Comparison of ENCODE assay signal across 27 cellular contexts in genomic region chr18:74419761-74420160, GRCh38. TPM values are rescaled to one million over a fixed set of nuclear protein-coding genes. Genes with fewer than 3 reads are reported as not detected.
"Had no signal": no experiment of that assay in that cellular context is flagged by ENCODE, and none has a peak within 500 bp of the region (broad histone marks: within the 10 kb centered on the region; RNA-seq: fewer than 3 reads in every experiment).

No MANE protein-coding gene starts in this region.

- DNase-seq: activated CD4-positive, alpha-beta memory T cell treated with anti-CD3 and anti-CD28 coated beads for 36 hours; activated CD4-positive, alpha-beta T cell treated with anti-CD3 and anti-CD28 coated beads, Interleukin-2, amount 10 ng/mL, durations not matched to agents 7 days and 5 days; activated CD4-positive, CD25-positive, alpha-beta regulatory T cell; activated CD8-positive, alpha-beta memory T cell treated with anti-CD3 and anti-CD28 coated beads for 24 hours; activated gamma-delta T cell; activated naive CD4-positive, alpha-beta T cell treated with anti-CD3 and anti-CD28 coated beads for 36 hours; activated T-cell treated with anti-CD3 and anti-CD28 coated beads, Interleukin-2, amount 50 U/mL, for 4 hours; KG1; NCI-H1048; NCI-H146; NCI-H187 treated with DMSO at 0.1 percent for 48 hours; NCI-H2081 treated with DMSO at 0.1 percent for 48 hours; NCI-H345; NCI-H510A; RPMI8226; SJCRH30; SK-N-SH; T-helper 1 cell had no signal

- H3K27ac Mint-ChIP-seq: activated CD4-positive, alpha-beta memory T cell treated with anti-CD3 and anti-CD28 coated beads for 36 hours; activated CD4-positive, alpha-beta T cell treated with anti-CD3 and anti-CD28 coated beads, Interleukin-2, amount 10 ng/mL, durations not matched to agents 7 days and 5 days; activated naive CD4-positive, alpha-beta T cell treated with anti-CD3 and anti-CD28 coated beads for 36 hours; activated naive CD8-positive, alpha-beta T cell had no signal

- H3K9me3 Mint-ChIP-seq: activated CD4-positive, alpha-beta memory T cell treated with anti-CD3 and anti-CD28 coated beads for 36 hours; activated naive CD4-positive, alpha-beta T cell treated with anti-CD3 and anti-CD28 coated beads for 36 hours; activated T-cell treated with anti-CD3 and anti-CD28 coated beads, Interleukin-2, amount 50 U/mL, for 4 hours; central memory CD8-positive, alpha-beta T cell had no signal

- H3K9ac ChIP-seq: SK-N-SH had no signal

- H3K4me1 ChIP-seq: SJCRH30 had no signal

- H3K4me3 Mint-ChIP-seq: activated CD4-positive, alpha-beta memory T cell treated with anti-CD3 and anti-CD28 coated beads for 36 hours; activated CD4-positive, alpha-beta T cell treated with anti-CD3 and anti-CD28 coated beads, Interleukin-2, amount 10 ng/mL, durations not matched to agents 7 days and 5 days; activated naive CD4-positive, alpha-beta T cell treated with anti-CD3 and anti-CD28 coated beads for 36 hours; activated naive CD8-positive, alpha-beta T cell; activated T-cell treated with anti-CD3 and anti-CD28 coated beads, Interleukin-2, amount 50 U/mL, for 4 hours; brain; central memory CD8-positive, alpha-beta T cell had no signal

- H3K4me3 ChIP-seq: SJCRH30 had no signal

- H3K9me3 ChIP-seq: SJCRH30, SK-N-SH had no signal

- H3K36me3 ChIP-seq: SJCRH30 had no signal

- FAIRE-seq: astrocyte had no signal

- H3K27ac ChIP-seq: SJCRH30, VCaP had no signal

- H3K27me3 ChIP-seq: SJCRH30 had no signal

- H3K4me2 ChIP-seq: SK-N-SH had no signal

- H3K27me3 Mint-ChIP-seq: activated CD4-positive, alpha-beta memory T cell treated with anti-CD3 and anti-CD28 coated beads for 36 hours; activated naive CD8-positive, alpha-beta T cell had no signal

- H3K36me3 Mint-ChIP-seq: activated CD4-positive, alpha-beta memory T cell treated with anti-CD3 and anti-CD28 coated beads for 36 hours; activated naive CD8-positive, alpha-beta T cell; brain had no signal

- H3K4me1 Mint-ChIP-seq: activated CD4-positive, alpha-beta T cell treated with anti-CD3 and anti-CD28 coated beads, Interleukin-2, amount 10 ng/mL, durations not matched to agents 7 days and 5 days; central memory CD8-positive, alpha-beta T cell had no signal

RNA-seq across cellular contexts. Expression of gene DIPK1C, which starts 37.3 kb away (rescaled TPM):
- total RNA-seq: activated CD4-positive, alpha-beta memory T cell treated with anti-CD3 and anti-CD28 coated beads for 36 hours; activated CD4-positive, alpha-beta T cell treated with anti-CD3 and anti-CD28 coated beads, Interleukin-2, amount 10 ng/mL, durations not matched to agents 7 days and 5 days; activated naive CD4-positive, alpha-beta T cell treated with anti-CD3 and anti-CD28 coated beads for 36 hours; activated T-cell treated with anti-CD3 and anti-CD28 coated beads, Interleukin-2, amount 50 U/mL, for 4 hours; astrocyte; LHCN-M2; M059J; OCI-LY7; SJCRH30; T-helper 2 cell treated with Interferon-gamma antibody and Interleukin-4, amounts not matched to agents 100 ng/mL and 5 ng/mL, for 36 hours had no signal
- polyA plus RNA-seq: SK-N-SH had no signal
